ENCODE assay signal across 16 cellular contexts in genomic region chr9:4713849-4714248, GRCh38. TPM values are rescaled to one million over a fixed set of nuclear protein-coding genes. Genes with fewer than 3 reads are reported as not detected.
DNase-seq lines count a peak whose midpoint lies in the region; ATAC-seq and TF ChIP-seq lines count a peak whose summit lies in the region.
"Had no signal": no experiment of that assay in that cellular context is flagged by ENCODE, and none has a peak within 500 bp of the region (broad histone marks: within the 10 kb centered on the region; RNA-seq: fewer than 3 reads in every experiment).

No MANE protein-coding gene starts in this region.

- CTCF ChIA-PET in HEK293 (lab: Yijun Ruan, JAX) (interaction anchor here (0.6 to 1.0 kb wide), 3 partner anchors 109 to 1118 kb away, joined by 3 to 4 read pairs (median 3); no protein-coding TSS in a partner anchor), Calu3 (lab: Charles Lee) (no interaction called here)

- H3K27ac ChIP-seq in HEK293 (ENCODE audit: extremely low read depth, low read depth, low read length): no peak overlapping the region
- H3K27ac ChIP-seq in colonic mucosa: no peak overlapping the region
- H3K27ac ChIP-seq: BLaER1, vagina had no signal

- no TSS peak for BruUV-seq in Calu3 (replicated peaks; lab: Mats Ljungman, UMichigan)

- TF ChIP-seq CTCF in HEK293 (tag by site-specific recombination; IDR thresholded peaks at IDR 0.05): no peak
- TF ChIP-seq CTCF in Calu3 (IDR thresholded peaks at IDR 0.05; ENCODE audit: unreplicated experiment): no peak
- no peak for TF ChIP-seq CTCF in colonic mucosa (IDR thresholded peaks at IDR 0.05)

- H3K9me3 ChIP-seq in HEK293 (ENCODE audit: control insufficient read depth, insufficient read depth, low read depth, low read length) (no peaks in the 10 kb centered on the region), colonic mucosa (no peaks in the 10 kb centered on the region)
- H3K9me3 ChIP-seq: BLaER1, vagina had no signal

- H3K4me3 ChIP-seq in HEK293 (ENCODE audit: low read depth, low read length): no peak overlapping the region
- no peak overlapping the region for H3K4me3 ChIP-seq in colonic mucosa
- H3K4me3 ChIP-seq: BLaER1, vagina had no signal

- intact Hi-C loops in Calu3 (cut with micrococcal nuclease; ENCODE audit: unreplicated experiment): no loop called here
- intact Hi-C loops in colonic mucosa (cut with DNase I): no loop called here

- H3K36me3 Mint-ChIP-seq in memory B cell (peaks cover 23% of the 10 kb centered on the region), Calu3 (ENCODE audit: insufficient read depth, unreplicated experiment) (no peaks in the 10 kb centered on the region)

- H3K27ac Mint-ChIP-seq in memory B cell: peak overlapping the region; percentile 1
- H3K27ac Mint-ChIP-seq in Calu3 (ENCODE audit: unreplicated experiment): no peak overlapping the region

- H3K36me3 ChIP-seq in HEK293 (ENCODE audit: control insufficient read depth in 2 of 2, insufficient read depth in 1 of 2, low read length in 2 of 2) (peaks cover 19 to 91% of the 10 kb centered on the region in 2 experiments), colonic mucosa (peaks cover 22% of the 10 kb centered on the region)

- no peaks in the 10 kb centered on the region for H3K27me3 ChIP-seq in colonic mucosa
- H3K27me3 ChIP-seq: BLaER1, vagina had no signal

- H3K9ac ChIP-seq in colonic mucosa (ENCODE audit: low read depth in 2 of 2, low read length in 2 of 2): no peak overlapping the region
- H3K9ac ChIP-seq: BLaER1 had no signal

- H3K27me3 Mint-ChIP-seq in memory B cell: no peaks in the 10 kb centered on the region
- H3K27me3 Mint-ChIP-seq in Calu3 (ENCODE audit: unreplicated experiment): no peaks in the 10 kb centered on the region

- POLR2A ChIA-PET in HEK293 (lab: Yijun Ruan, JAX): no interaction called here

- H3K4me1 ChIP-seq in HEK293 (ENCODE audit: control insufficient read depth, insufficient read depth, low read length): no peaks in the 10 kb centered on the region
- no peaks in the 10 kb centered on the region for H3K4me1 ChIP-seq in colonic mucosa
- H3K4me1 ChIP-seq: vagina had no signal

- DNase-seq in CD1c-positive myeloid dendritic cell (ENCODE audit: extremely low spot score) (peak; percentile 32), dermis blood vessel endothelial cell (peak; percentile 10), memory B cell (ENCODE audit: low spot score in 2 of 2) (no peak), Calu3 (no peak), colonic mucosa (no peak)
- DNase-seq: activated naive CD4-positive, alpha-beta T cell treated with anti-CD3 and anti-CD28 coated beads, Interleukin-2, amount 50 U/mL, for 16 hours; GOT3; NCI-H2029 treated with DMSO at 0.1 percent for 48 hours; stimulated activated CD4-positive, alpha-beta T cell treated with anti-CD3 and anti-CD28 coated beads, Interleukin-1b, Interleukin-23, amount 100 ng/mL, for 48 hours; T-helper 9 cell had no signal

- H3K4me1 Mint-ChIP-seq in memory B cell: peaks cover 5% of the 10 kb centered on the region
- H3K4me1 Mint-ChIP-seq in Calu3 (ENCODE audit: low read depth, unreplicated experiment): no peaks in the 10 kb centered on the region

- H3K9me3 Mint-ChIP-seq in memory B cell (no peaks in the 10 kb centered on the region), Calu3 (ENCODE audit: low read depth, unreplicated experiment) (peaks cover 2% of the 10 kb centered on the region)

- ATAC-seq in memory B cell (ENCODE audit: low read depth) (no peak), GM21447 (IDR thresholded peaks at IDR 0.05; ENCODE audit: unreplicated experiment) (no peak), GM18909 (IDR thresholded peaks at IDR 0.05; ENCODE audit: poor library complexity, unreplicated experiment) (no peak)

- H3K4me3 Mint-ChIP-seq in memory B cell (no peak overlapping the region), Calu3 (ENCODE audit: low read depth, unreplicated experiment) (no peak overlapping the region)

TF ChIP-seq in HEK293, 187 proteins besides CTCF, POLR2A, EP300 and RAD21:
- TF ChIP-seq ZFHX2 (tag by site-specific recombination; conservative IDR thresholded peaks at IDR 0.05): peak; percentile 87
- TF ChIP-seq ZNF302 (tag by site-specific recombination; IDR thresholded peaks at IDR 0.05; ENCODE audit: low read depth): no peak
- peak; percentile 53; the same call in 1 of the 2 replicates for TF ChIP-seq ZEB2 (tag by site-specific recombination; IDR thresholded peaks at IDR 0.05)
- TF ChIP-seq ZNF18 (tag by site-specific recombination; IDR thresholded peaks at IDR 0.05): peak; percentile 56; the same call in 1 of the 2 replicates
- TF ChIP-seq ZNF645 (tag by site-specific recombination; IDR thresholded peaks at IDR 0.05): no peak
- peak; percentile 93 for TF ChIP-seq EGR2 (tag by site-specific recombination; IDR thresholded peaks at IDR 0.05; ENCODE audit: low read depth)
- TF ChIP-seq ZBTB8A (tag by site-specific recombination; IDR thresholded peaks at IDR 0.05): no peak
- TF ChIP-seq ZNF555 (tag by site-specific recombination; conservative IDR thresholded peaks at IDR 0.05): no peak
- no peak for TF ChIP-seq ZNF548 (tag by site-specific recombination; IDR thresholded peaks at IDR 0.05)
TF ChIP-seq in HEK293: peak in this region for 4.

RNA-seq across cellular contexts. Expression of gene AK3, which starts 27.2 kb away (rescaled TPM):
- 65.0 and 82.0 TPM in 2 replicates for total RNA-seq in dermis blood vessel endothelial cell
- 21.5 and 24.0 TPM in 2 replicates for total RNA-seq in Calu3 (2022)
- 10 to 100 TPM; 80.3 to 95.7 TPM for total RNA-seq in colonic mucosa

RNA-seq across cellular contexts. Expression of gene CDC37L1, which starts 34.5 kb away (rescaled TPM):
- total RNA-seq in dermis blood vessel endothelial cell: 11.7 and 15.1 TPM in 2 replicates
- total RNA-seq in Calu3 (2022): 12.1 TPM in 2 replicates
- total RNA-seq in colonic mucosa: 10 to 100 TPM; 11.4 to 16.1 TPM

RNA-seq across cellular contexts. Expression of gene SPATA6L, which starts 47.6 kb away (rescaled TPM):
- total RNA-seq in dermis blood vessel endothelial cell (2.7 and 8.8 TPM in 2 replicates), Calu3 (2022) (5.7 and 7.1 TPM in 2 replicates), colonic mucosa (1 to 10 TPM; 5.0 to 6.8 TPM)
- total RNA-seq: LHCN-M2 had no signal

RNA-seq across cellular contexts. Expression of gene PLPP6, which starts 51.8 kb away (rescaled TPM):
- 6.1 and 8.0 TPM in 2 replicates for total RNA-seq in dermis blood vessel endothelial cell
- total RNA-seq in Calu3 (2022): 10.3 and 11.1 TPM in 2 replicates
- 10 to 100 TPM; 15.6 to 17.8 TPM for total RNA-seq in colonic mucosa

Comparison
In these comparisons a context has a peak if more than half of its experiments do, and no peak if none do; other contexts are left out.
1. DNase-seq: peak in CD1c-positive myeloid dendritic cell (single experiment) and dermis blood vessel endothelial cell (single experiment); none in memory B cell (0 of 2), Calu3 (single experiment) and colonic mucosa (single experiment).